Comparison of ENCODE assay signal across 1 cellular context in genomic region chr15:89125038-89125826, GRCh38.
TF ChIP-seq lines count a peak whose summit lies in the region.

No MANE protein-coding gene starts in this region.

TF ChIP-seq in HepG2, 621 proteins besides CTCF, POLR2A, EP300 and RAD21 (continued from another document and continues in another):
- TF ChIP-seq TMF1 (CRISPR knock-in tag; IDR thresholded peaks at IDR 0.05; ENCODE audit: low read depth), result no peak
- TF ChIP-seq, protein P1, sequence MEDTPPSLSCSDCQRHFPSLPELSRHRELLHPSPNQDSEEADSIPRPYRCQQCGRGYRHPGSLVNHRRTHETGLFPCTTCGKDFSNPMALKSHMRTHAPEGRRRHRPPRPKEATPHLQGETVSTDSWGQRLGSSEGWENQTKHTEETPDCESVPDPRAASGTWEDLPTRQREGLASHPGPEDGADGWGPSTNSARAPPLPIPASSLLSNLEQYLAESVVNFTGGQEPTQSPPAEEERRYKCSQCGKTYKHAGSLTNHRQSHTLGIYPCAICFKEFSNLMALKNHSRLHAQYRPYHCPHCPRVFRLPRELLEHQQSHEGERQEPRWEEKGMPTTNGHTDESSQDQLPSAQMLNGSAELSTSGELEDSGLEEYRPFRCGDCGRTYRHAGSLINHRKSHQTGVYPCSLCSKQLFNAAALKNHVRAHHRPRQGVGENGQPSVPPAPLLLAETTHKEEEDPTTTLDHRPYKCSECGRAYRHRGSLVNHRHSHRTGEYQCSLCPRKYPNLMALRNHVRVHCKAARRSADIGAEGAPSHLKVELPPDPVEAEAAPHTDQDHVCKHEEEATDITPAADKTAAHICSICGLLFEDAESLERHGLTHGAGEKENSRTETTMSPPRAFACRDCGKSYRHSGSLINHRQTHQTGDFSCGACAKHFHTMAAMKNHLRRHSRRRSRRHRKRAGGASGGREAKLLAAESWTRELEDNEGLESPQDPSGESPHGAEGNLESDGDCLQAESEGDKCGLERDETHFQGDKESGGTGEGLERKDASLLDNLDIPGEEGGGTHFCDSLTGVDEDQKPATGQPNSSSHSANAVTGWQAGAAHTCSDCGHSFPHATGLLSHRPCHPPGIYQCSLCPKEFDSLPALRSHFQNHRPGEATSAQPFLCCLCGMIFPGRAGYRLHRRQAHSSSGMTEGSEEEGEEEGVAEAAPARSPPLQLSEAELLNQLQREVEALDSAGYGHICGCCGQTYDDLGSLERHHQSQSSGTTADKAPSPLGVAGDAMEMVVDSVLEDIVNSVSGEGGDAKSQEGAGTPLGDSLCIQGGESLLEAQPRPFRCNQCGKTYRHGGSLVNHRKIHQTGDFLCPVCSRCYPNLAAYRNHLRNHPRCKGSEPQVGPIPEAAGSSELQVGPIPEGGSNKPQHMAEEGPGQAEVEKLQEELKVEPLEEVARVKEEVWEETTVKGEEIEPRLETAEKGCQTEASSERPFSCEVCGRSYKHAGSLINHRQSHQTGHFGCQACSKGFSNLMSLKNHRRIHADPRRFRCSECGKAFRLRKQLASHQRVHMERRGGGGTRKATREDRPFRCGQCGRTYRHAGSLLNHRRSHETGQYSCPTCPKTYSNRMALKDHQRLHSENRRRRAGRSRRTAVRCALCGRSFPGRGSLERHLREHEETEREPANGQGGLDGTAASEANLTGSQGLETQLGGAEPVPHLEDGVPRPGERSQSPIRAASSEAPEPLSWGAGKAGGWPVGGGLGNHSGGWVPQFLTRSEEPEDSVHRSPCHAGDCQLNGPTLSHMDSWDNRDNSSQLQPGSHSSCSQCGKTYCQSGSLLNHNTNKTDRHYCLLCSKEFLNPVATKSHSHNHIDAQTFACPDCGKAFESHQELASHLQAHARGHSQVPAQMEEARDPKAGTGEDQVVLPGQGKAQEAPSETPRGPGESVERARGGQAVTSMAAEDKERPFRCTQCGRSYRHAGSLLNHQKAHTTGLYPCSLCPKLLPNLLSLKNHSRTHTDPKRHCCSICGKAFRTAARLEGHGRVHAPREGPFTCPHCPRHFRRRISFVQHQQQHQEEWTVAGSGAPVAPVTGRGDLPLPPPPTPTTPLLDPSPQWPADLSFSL (CRISPR knock-in tag; IDR thresholded peaks at IDR 0.05), result no peak
- no peak for TF ChIP-seq NFKB2 (CRISPR knock-in tag; IDR thresholded peaks at IDR 0.05; ENCODE audit: borderline replicate concordance)
- TF ChIP-seq CC2D1A (CRISPR knock-in tag; IDR thresholded peaks at IDR 0.05), result no peak
- no peak; the same call in 1 of the 2 replicates for TF ChIP-seq ZNF292 (CRISPR knock-in tag; IDR thresholded peaks at IDR 0.05; ENCODE audit: borderline replicate concordance, low read depth)
- no peak for TF ChIP-seq CHD2 (IDR thresholded peaks at IDR 0.05; ENCODE audit: low read depth, low read length)
- TF ChIP-seq, protein P2, sequence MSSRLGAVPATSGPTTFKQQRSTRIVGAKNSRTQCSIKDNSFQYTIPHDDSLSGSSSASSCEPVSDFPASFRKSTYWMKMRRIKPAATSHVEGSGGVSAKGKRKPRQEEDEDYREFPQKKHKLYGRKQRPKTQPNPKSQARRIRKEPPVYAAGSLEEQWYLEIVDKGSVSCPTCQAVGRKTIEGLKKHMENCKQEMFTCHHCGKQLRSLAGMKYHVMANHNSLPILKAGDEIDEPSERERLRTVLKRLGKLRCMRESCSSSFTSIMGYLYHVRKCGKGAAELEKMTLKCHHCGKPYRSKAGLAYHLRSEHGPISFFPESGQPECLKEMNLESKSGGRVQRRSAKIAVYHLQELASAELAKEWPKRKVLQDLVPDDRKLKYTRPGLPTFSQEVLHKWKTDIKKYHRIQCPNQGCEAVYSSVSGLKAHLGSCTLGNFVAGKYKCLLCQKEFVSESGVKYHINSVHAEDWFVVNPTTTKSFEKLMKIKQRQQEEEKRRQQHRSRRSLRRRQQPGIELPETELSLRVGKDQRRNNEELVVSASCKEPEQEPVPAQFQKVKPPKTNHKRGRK (CRISPR knock-in tag; IDR thresholded peaks at IDR 0.05), result no peak
- TF ChIP-seq GATAD1 (CRISPR knock-in tag; IDR thresholded peaks at IDR 0.05), result no peak
- TF ChIP-seq FOXJ3 (CRISPR knock-in tag; IDR thresholded peaks at IDR 0.05; ENCODE audit: borderline replicate concordance), result peak; percentile 24; the same call in 1 of the 2 replicates
- no peak for TF ChIP-seq CHD4 (IDR thresholded peaks at IDR 0.05; ENCODE audit: borderline replicate concordance, low read length)
- TF ChIP-seq, protein P3, sequence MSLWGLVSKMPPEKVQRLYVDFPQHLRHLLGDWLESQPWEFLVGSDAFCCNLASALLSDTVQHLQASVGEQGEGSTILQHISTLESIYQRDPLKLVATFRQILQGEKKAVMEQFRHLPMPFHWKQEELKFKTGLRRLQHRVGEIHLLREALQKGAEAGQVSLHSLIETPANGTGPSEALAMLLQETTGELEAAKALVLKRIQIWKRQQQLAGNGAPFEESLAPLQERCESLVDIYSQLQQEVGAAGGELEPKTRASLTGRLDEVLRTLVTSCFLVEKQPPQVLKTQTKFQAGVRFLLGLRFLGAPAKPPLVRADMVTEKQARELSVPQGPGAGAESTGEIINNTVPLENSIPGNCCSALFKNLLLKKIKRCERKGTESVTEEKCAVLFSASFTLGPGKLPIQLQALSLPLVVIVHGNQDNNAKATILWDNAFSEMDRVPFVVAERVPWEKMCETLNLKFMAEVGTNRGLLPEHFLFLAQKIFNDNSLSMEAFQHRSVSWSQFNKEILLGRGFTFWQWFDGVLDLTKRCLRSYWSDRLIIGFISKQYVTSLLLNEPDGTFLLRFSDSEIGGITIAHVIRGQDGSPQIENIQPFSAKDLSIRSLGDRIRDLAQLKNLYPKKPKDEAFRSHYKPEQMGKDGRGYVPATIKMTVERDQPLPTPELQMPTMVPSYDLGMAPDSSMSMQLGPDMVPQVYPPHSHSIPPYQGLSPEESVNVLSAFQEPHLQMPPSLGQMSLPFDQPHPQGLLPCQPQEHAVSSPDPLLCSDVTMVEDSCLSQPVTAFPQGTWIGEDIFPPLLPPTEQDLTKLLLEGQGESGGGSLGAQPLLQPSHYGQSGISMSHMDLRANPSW (CRISPR knock-in tag; IDR thresholded peaks at IDR 0.05; ENCODE audit: borderline replicate concordance), result peak; percentile 25; the same call in 1 of the 2 replicates
- no peak for TF ChIP-seq ZNF274 (CRISPR knock-in tag; IDR thresholded peaks at IDR 0.05)
- TF ChIP-seq, protein P4, sequence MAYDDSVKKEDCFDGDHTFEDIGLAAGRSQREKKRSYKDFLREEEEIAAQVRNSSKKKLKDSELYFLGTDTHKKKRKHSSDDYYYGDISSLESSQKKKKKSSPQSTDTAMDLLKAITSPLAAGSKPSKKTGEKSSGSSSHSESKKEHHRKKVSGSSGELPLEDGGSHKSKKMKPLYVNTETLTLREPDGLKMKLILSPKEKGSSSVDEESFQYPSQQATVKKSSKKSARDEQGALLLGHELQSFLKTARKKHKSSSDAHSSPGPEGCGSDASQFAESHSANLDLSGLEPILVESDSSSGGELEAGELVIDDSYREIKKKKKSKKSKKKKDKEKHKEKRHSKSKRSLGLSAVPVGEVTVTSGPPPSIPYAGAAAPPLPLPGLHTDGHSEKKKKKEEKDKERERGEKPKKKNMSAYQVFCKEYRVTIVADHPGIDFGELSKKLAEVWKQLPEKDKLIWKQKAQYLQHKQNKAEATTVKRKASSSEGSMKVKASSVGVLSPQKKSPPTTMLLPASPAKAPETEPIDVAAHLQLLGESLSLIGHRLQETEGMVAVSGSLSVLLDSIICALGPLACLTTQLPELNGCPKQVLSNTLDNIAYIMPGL (CRISPR knock-in tag; IDR thresholded peaks at IDR 0.05; ENCODE audit: borderline replicate concordance in 1 of 2, low read depth in 1 of 2), result 0 out of 4 replicates have a peak, but pooled peaks of 1 of the 2 experiments have one; percentile 26
- TF ChIP-seq BORCS8-MEF2B (CRISPR knock-in tag; IDR thresholded peaks at IDR 0.05), result no peak
- TF ChIP-seq ZFP1 (CRISPR knock-in tag; IDR thresholded peaks at IDR 0.05), result no peak
- no peak for TF ChIP-seq ZNF329 (CRISPR knock-in tag; IDR thresholded peaks at IDR 0.05; ENCODE audit: low read depth)
- TF ChIP-seq ZNF788 (CRISPR knock-in tag; IDR thresholded peaks at IDR 0.05; ENCODE audit: borderline replicate concordance), result no peak
- TF ChIP-seq RBAK (CRISPR knock-in tag; IDR thresholded peaks at IDR 0.05), result no peak
- TF ChIP-seq ELF3 (CRISPR knock-in tag; IDR thresholded peaks at IDR 0.05), result 0 out of 2 replicates have a peak, but pooled peaks have one; percentile 26
- TF ChIP-seq ZFX (CRISPR knock-in tag; IDR thresholded peaks at IDR 0.05; ENCODE audit: low read depth), result no peak
- no peak for TF ChIP-seq ZNF691 (CRISPR knock-in tag; IDR thresholded peaks at IDR 0.05; ENCODE audit: borderline replicate concordance, low read depth)
- TF ChIP-seq HOXA3 (CRISPR knock-in tag; IDR thresholded peaks at IDR 0.05), result peak; percentile 72; the same call in 1 of the 2 replicates
- no peak for TF ChIP-seq MAFG (CRISPR knock-in tag; IDR thresholded peaks at IDR 0.05)
- TF ChIP-seq FOXO1 (CRISPR knock-in tag; IDR thresholded peaks at IDR 0.05), result peak; percentile 18; the same call in 1 of the 2 replicates
- TF ChIP-seq SP4 (CRISPR knock-in tag; IDR thresholded peaks at IDR 0.05), result no peak; the same call in 1 of the 2 replicates
- peak; percentile 72 to 77; a peak in 3 of 4 replicates for TF ChIP-seq MAFK (conservative IDR thresholded peaks at IDR 0.05 in 1 of 2, IDR thresholded peaks at IDR 0.05 in 1 of 2; ENCODE audit: low read length in 2 of 2)
- TF ChIP-seq ZMAT5 (CRISPR knock-in tag; IDR thresholded peaks at IDR 0.05; ENCODE audit: borderline replicate concordance, low read depth), result no peak
- TF ChIP-seq HNF1A (IDR thresholded peaks at IDR 0.05; ENCODE audit: low read depth), result peak; percentile 86
- TF ChIP-seq HNF1A (CRISPR knock-in tag; IDR thresholded peaks at IDR 0.05; ENCODE audit: borderline replicate concordance), result peak; percentile 94
- no peak for TF ChIP-seq NONO (IDR thresholded peaks at IDR 0.05)
- TF ChIP-seq NONO (CRISPR knock-in tag; conservative IDR thresholded peaks at IDR 0.05), result no peak
- TF ChIP-seq ETS1 (CRISPR knock-in tag; IDR thresholded peaks at IDR 0.05), result no peak
- TF ChIP-seq ZNF816 (CRISPR knock-in tag; IDR thresholded peaks at IDR 0.05; ENCODE audit: borderline replicate concordance), result no peak
- TF ChIP-seq RXRB (CRISPR knock-in tag; IDR thresholded peaks at IDR 0.05; ENCODE audit: borderline replicate concordance), result peak; percentile 20; the same call in 1 of the 2 replicates
- no peak for TF ChIP-seq ZNF891 (CRISPR knock-in tag; IDR thresholded peaks at IDR 0.05)
- no peak for TF ChIP-seq ZFP62 (CRISPR knock-in tag; IDR thresholded peaks at IDR 0.05)
- TF ChIP-seq ZNF749 (CRISPR knock-in tag; IDR thresholded peaks at IDR 0.05; ENCODE audit: borderline replicate concordance), result no peak
- TF ChIP-seq U2AF2 (IDR thresholded peaks at IDR 0.05; ENCODE audit: low read depth, low read length), result no peak
- no peak for TF ChIP-seq THYN1 (CRISPR knock-in tag; IDR thresholded peaks at IDR 0.05; ENCODE audit: borderline replicate concordance, low read depth)
- TF ChIP-seq, protein P5, sequence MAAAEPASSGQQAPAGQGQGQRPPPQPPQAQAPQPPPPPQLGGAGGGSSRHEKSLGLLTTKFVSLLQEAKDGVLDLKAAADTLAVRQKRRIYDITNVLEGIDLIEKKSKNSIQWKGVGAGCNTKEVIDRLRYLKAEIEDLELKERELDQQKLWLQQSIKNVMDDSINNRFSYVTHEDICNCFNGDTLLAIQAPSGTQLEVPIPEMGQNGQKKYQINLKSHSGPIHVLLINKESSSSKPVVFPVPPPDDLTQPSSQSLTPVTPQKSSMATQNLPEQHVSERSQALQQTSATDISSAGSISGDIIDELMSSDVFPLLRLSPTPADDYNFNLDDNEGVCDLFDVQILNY (CRISPR knock-in tag; conservative IDR thresholded peaks at IDR 0.05), result no peak
- TF ChIP-seq SETDB1 (CRISPR knock-in tag; IDR thresholded peaks at IDR 0.05; ENCODE audit: borderline replicate concordance), result no peak
